Comparison of ENCODE assay signal across 9 cellular contexts in the genomic region with DNA sequence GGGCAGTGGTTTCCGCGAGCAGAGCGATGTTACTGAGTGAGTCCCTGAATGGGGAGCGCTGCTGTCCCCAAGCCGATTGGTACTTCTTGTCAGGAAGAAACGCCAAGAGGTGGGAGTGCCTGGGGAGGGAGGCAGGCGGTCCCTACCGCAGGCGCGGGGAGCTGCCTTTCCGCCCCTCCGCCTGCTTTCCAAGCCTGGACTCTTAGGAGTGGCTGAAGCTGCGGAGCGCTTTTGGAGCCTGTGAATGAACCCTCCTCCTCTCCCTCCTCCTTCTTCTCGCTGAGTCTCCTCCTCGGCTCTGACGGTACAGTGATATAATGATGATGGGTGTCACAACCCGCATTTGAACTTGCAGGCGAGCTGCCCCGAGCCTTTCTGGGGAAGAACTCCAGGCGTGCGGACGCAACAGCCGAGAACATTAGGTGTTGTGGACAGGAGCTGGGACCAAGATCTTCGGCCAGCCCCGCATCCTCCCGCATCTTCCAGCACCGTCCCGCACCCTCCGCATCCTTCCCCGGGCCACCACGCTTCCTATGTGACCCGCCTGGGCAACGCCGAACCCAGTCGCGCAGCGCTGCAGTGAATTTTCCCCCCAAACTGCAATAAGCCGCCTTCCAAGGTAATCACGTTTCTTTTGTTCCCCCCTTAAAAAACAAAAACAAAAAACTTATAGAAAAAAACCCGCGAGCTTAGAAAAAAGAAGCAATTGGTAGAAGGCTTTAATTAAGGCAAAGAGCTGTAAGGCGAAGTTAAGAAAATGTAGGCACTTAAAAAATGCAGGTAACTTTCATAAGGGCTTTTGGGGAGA. TPM values are rescaled to one million over a fixed set of nuclear protein-coding genes. Genes with fewer than 3 reads are reported as not detected.
DNase-seq lines count a peak whose midpoint lies in the region; ATAC-seq and TF ChIP-seq lines count a peak whose summit lies in the region.
"Had no signal": no experiment of that assay in that cellular context is flagged by ENCODE, and none has a peak within 500 bp of the region (broad histone marks: within the 10 kb centered on the region; RNA-seq: fewer than 3 reads in every experiment).

A gene (plus strand): TSS at position 340 of the 808 bp plus-strand sequence. CDS start 11,775 bp downstream, outside the sequence.

- no peaks in the 10 kb centered on the region for H3K9me3 Mint-ChIP-seq in dendritic cell treated with granulocyte-macrophage colony-stimulating factor and Interleukin-4, amounts not matched to agents 40 ng/mL and 50 ng/mL, for 4 days
- H3K9me3 Mint-ChIP-seq in stimulated activated naive CD8-positive, alpha-beta T cell treated with anti-CD3 and anti-CD28 coated beads, Interleukin-15, Interleukin-2, amounts not matched to agents 100 ng/mL and 50 ng/mL, for 24 hours = no peaks in the 10 kb centered on the region

- peak within 1 kb of the TSS; percentile 96 for H3K27ac Mint-ChIP-seq in dendritic cell treated with granulocyte-macrophage colony-stimulating factor and Interleukin-4, amounts not matched to agents 40 ng/mL and 50 ng/mL, for 4 days
- no peak within 1 kb of the TSS for H3K27ac Mint-ChIP-seq in stimulated activated naive CD8-positive, alpha-beta T cell treated with anti-CD3 and anti-CD28 coated beads, Interleukin-15, Interleukin-2, amounts not matched to agents 100 ng/mL and 50 ng/mL, for 24 hours

- CTCF ChIA-PET in Panc1 (lab: Charles Lee) = no interaction called here

- POLR2A ChIA-PET in Panc1 (lab: Charles Lee) = no interaction called here

- H3K36me3 ChIP-seq in Panc1 (ENCODE audit: control insufficient read depth, insufficient read depth, low read length) = no peaks in the 10 kb centered on the region; the same call in none of the 2 replicates

- in situ Hi-C loops in Panc1 (cut with HindIII; ENCODE audit: low pct_unique_long_range_greater_than_20kb, low sequenced_read_pairs) = no loop called here

- H3K36me3 Mint-ChIP-seq in dendritic cell treated with granulocyte-macrophage colony-stimulating factor and Interleukin-4, amounts not matched to agents 40 ng/mL and 50 ng/mL, for 4 days (ENCODE audit: low read depth) = peaks cover 22% of the 10 kb centered on the region
- no peaks in the 10 kb centered on the region for H3K36me3 Mint-ChIP-seq in stimulated activated naive CD8-positive, alpha-beta T cell treated with anti-CD3 and anti-CD28 coated beads, Interleukin-15, Interleukin-2, amounts not matched to agents 100 ng/mL and 50 ng/mL, for 24 hours (ENCODE audit: low read depth)

- intact Hi-C loops in Panc1 (cut with micrococcal nuclease; ENCODE audit: unreplicated experiment) (loop anchor here (2.0 to 10.0 kb wide), 4 partner anchors 394 to 1121 kb away; a partner anchor contains a TSS), left colon (cut with DNase I, micrococcal nuclease) (no loop called here)
- intact Hi-C loops in dendritic cell treated with granulocyte-macrophage colony-stimulating factor and Interleukin-4, amounts not matched to agents 40 ng/mL and 50 ng/mL, for 4 days (cut with micrococcal nuclease) = loop anchor here (2.0 to 10.0 kb wide), 7 partner anchors 41 to 1197 kb away; a partner anchor contains a TSS

- H3K4me1 ChIP-seq in Panc1 (ENCODE audit: control insufficient read depth, insufficient read depth, low read length) = peaks cover 9% of the 10 kb centered on the region

- DNase-seq in NCI-H345 (lab: John Stamatoyannopoulos, UW) (peak; percentile 17), NCI-H345 treated with DMSO at 0.1 percent for 48 hours (lab: John Stamatoyannopoulos, UW; ENCODE audit: unreplicated experiment) (no peak), Panc1 (ENCODE audit: low read depth, low spot score) (no peak), left colon (peak; percentile 13 to 36), putamen (ENCODE audit: low spot score) (no peak), NCI-H2107 (lab: John Stamatoyannopoulos, UW) (no peak)

- H3K4me3 ChIP-seq in Panc1 (ENCODE audit: low read depth in 2 of 2, low read length in 2 of 2) = peak within 1 kb of the TSS; percentile 49 to 76

- no peak within 1 kb of the TSS for H3K27ac ChIP-seq in Panc1 (ENCODE audit: low read length)
- H3K27ac ChIP-seq: C4-2B had no signal

- peaks cover 61% of the 10 kb centered on the region for H3K27me3 ChIP-seq in Panc1 (ENCODE audit: control insufficient read depth, insufficient read depth, low read length)

- ATAC-seq in Panc1 (no peak), left colon (no peak)

- H3K4me3 Mint-ChIP-seq in dendritic cell treated with granulocyte-macrophage colony-stimulating factor and Interleukin-4, amounts not matched to agents 40 ng/mL and 50 ng/mL, for 4 days = peak within 1 kb of the TSS; percentile 94
- peak within 1 kb of the TSS; percentile 65 for H3K4me3 Mint-ChIP-seq in stimulated activated naive CD8-positive, alpha-beta T cell treated with anti-CD3 and anti-CD28 coated beads, Interleukin-15, Interleukin-2, amounts not matched to agents 100 ng/mL and 50 ng/mL, for 24 hours

- peaks cover 32% of the 10 kb centered on the region for H3K27me3 Mint-ChIP-seq in dendritic cell treated with granulocyte-macrophage colony-stimulating factor and Interleukin-4, amounts not matched to agents 40 ng/mL and 50 ng/mL, for 4 days
- H3K27me3 Mint-ChIP-seq in stimulated activated naive CD8-positive, alpha-beta T cell treated with anti-CD3 and anti-CD28 coated beads, Interleukin-15, Interleukin-2, amounts not matched to agents 100 ng/mL and 50 ng/mL, for 24 hours = peaks cover 84% of the 10 kb centered on the region

- no peak for TF ChIP-seq CTCF in Panc1 (IDR thresholded peaks at IDR 0.05)

- BruUV-seq in Panc1 (replicated peaks; lab: Mats Ljungman, UMichigan) = no TSS peak

- peaks cover 47% of the 10 kb centered on the region for H3K4me1 Mint-ChIP-seq in dendritic cell treated with granulocyte-macrophage colony-stimulating factor and Interleukin-4, amounts not matched to agents 40 ng/mL and 50 ng/mL, for 4 days (ENCODE audit: low read depth)
- H3K4me1 Mint-ChIP-seq in stimulated activated naive CD8-positive, alpha-beta T cell treated with anti-CD3 and anti-CD28 coated beads, Interleukin-15, Interleukin-2, amounts not matched to agents 100 ng/mL and 50 ng/mL, for 24 hours (ENCODE audit: low read depth) = peaks cover 32% of the 10 kb centered on the region

- no peaks in the 10 kb centered on the region for H3K9me3 ChIP-seq in Panc1 (ENCODE audit: control insufficient read depth, insufficient read depth, low read depth, low read length)

RNA-seq across cellular contexts. Expression of the gene that starts here (rescaled TPM):
- total RNA-seq in Panc1 (2021; ENCODE audit: unreplicated experiment) (0.72 TPM), left colon (10 to 100 TPM in 1 of 2 donors, 1 to 10 TPM in 1; 4.7 to 15.5 TPM)
- 0.25 TPM for polyA plus RNA-seq in Panc1 (2012; ENCODE audit: insufficient read length)

Comparison
In these comparisons a context has a peak if more than half of its experiments do, and no peak if none do; other contexts are left out.
1. DNase-seq: peak in NCI-H345 (single experiment) and left colon (2 of 2); none in NCI-H345 treated with DMSO at 0.1 percent for 48 hours (single experiment), Panc1 (single experiment), putamen (single experiment) and NCI-H2107 (single experiment).
2. intact Hi-C loops: an anchor here in Panc1 (2.0 to 10.0 kb wide) and dendritic cell treated with granulocyte-macrophage colony-stimulating factor and Interleukin-4, amounts not matched to agents 40 ng/mL and 50 ng/mL, for 4 days (2.0 to 10.0 kb wide); none called in left colon.